Comparison of ENCODE assay signal across 11 cellular contexts in the genomic region with DNA sequence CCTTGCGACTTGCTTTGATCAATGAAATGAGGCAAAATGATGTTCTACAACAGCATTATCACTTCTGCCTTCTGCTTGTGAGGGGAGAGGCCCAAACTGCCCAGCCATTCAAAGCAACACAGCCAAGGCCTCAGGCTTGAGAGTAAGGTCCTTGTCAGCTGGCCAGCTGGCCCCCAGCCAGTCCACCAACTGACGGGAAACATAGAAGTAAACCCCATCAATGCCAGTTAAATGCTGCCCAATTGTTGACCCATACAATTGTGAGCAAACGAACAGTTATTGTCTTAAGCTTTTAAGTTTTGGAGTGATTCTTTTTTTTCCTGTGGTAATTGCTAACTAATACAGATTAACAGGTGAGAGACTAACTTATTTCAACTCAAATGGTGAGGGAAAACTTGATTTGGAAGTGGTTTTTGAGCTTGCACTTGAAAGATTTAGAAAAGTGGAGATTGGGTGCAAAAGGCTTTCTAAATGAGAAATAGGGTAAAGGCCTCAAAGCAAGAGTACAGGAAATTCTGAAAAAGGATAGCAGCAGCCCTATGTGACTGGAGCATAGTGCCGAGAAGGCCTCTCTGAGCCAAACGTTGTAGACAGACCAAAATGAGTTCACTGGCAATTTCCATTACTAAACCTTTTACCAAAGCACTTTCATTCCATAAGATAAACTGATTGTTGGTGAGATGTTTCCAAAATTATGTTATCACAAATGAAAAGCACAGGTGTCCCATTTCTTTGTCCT.
A peak's percentile ranks its signal among the peaks of the same experiment; 100 is the strongest.
DNase-seq lines count a peak whose midpoint lies in the region; ATAC-seq, FAIRE-seq and TF ChIP-seq lines count a peak whose summit lies in the region.
"Had no signal": no experiment of that assay in that cellular context is flagged by ENCODE, and none has a peak within 500 bp of the region (broad histone marks: within the 10 kb centered on the region; RNA-seq: fewer than 3 reads in every experiment).

No MANE protein-coding gene starts in this region.

- peak; percentile 42 for ATAC-seq in Right ventricle myocardium superior (ENCODE audit: poor library complexity)
- ATAC-seq in pancreas = peak; percentile 93 to 97 (median 94)
- ATAC-seq in naive thymus-derived CD4-positive, alpha-beta T cell = no peak

- H3K36me3 Mint-ChIP-seq in naive thymus-derived CD4-positive, alpha-beta T cell = no peaks in the 10 kb centered on the region

- POLR2A ChIA-PET in naive thymus-derived CD4-positive, alpha-beta T cell (lab: Charles Lee) = no interaction called here

- intact Hi-C loops in Right ventricle myocardium superior (cut with DNase I) = no loop called here
- intact Hi-C loops in pancreas (cut with DNase I) = no loop called here
- intact Hi-C loops in naive thymus-derived CD4-positive, alpha-beta T cell (cut with micrococcal nuclease) = no loop called here

- H3K4me3 Mint-ChIP-seq in naive thymus-derived CD4-positive, alpha-beta T cell = no peak overlapping the region

- CTCF ChIA-PET in naive thymus-derived CD4-positive, alpha-beta T cell (lab: Charles Lee) = no interaction called here

- FAIRE-seq in pancreas (lab: Jason Lieb, UNC) = no peak
- FAIRE-seq: endometrium, GM18507 had no signal

- 29 to 34% methylated on average over 5 of the region's 5 CpGs for WGBS in pancreas, 2 donors

- H3K27ac Mint-ChIP-seq in naive thymus-derived CD4-positive, alpha-beta T cell = no peak overlapping the region

- no peaks in the 10 kb centered on the region for H3K36me3 ChIP-seq in pancreas
- no peaks in the 10 kb centered on the region for H3K36me3 ChIP-seq in naive thymus-derived CD4-positive, alpha-beta T cell (ENCODE audit: control insufficient read depth in 2 of 3, insufficient read depth in 3 of 3, low read length in 3 of 3)

- no peaks in the 10 kb centered on the region for H3K9me3 ChIP-seq in pancreas
- no peaks in the 10 kb centered on the region for H3K9me3 ChIP-seq in naive thymus-derived CD4-positive, alpha-beta T cell (ENCODE audit: control insufficient read depth in 2 of 3, low read length in 3 of 3)

- DNase-seq in HK-2 (ENCODE audit: unreplicated experiment) (peak; percentile 32), RPMI7951 (ENCODE audit: low read depth) (peak; percentile 61), Right ventricle myocardium superior (peak; percentile 83), pancreas (peak; percentile 92 to 99 (median 95)), RKO (ENCODE audit: low spot score) (no peak), NCI-H2107 (lab: John Stamatoyannopoulos, UW) (no peak)
- DNase-seq in naive thymus-derived CD4-positive, alpha-beta T cell = no peak
- no peak for DNase-seq in activated naive CD4-positive, alpha-beta T cell (lab: John Stamatoyannopoulos, UW)
- DNase-seq: activated effector memory CD4-positive, alpha-beta T cell treated with anti-CD3 and anti-CD28 coated beads, Interleukin-2, amount 50 U/mL, for 16 hours had no signal

- H3K4me1 Mint-ChIP-seq in naive thymus-derived CD4-positive, alpha-beta T cell = no peaks in the 10 kb centered on the region

- no peak overlapping the region for H3K4me3 ChIP-seq in pancreas
- no peak overlapping the region for H3K4me3 ChIP-seq in naive thymus-derived CD4-positive, alpha-beta T cell (ENCODE audit: low read length)

- H3K27me3 Mint-ChIP-seq in naive thymus-derived CD4-positive, alpha-beta T cell = peaks cover 0 to 10% (median 0%) of the 10 kb centered on the region in 5 donors

- peak overlapping the region in 2 of 4 donors; percentile 72 to 78 for H3K27ac ChIP-seq in pancreas
- no peak overlapping the region for H3K27ac ChIP-seq in naive thymus-derived CD4-positive, alpha-beta T cell (ENCODE audit: low read depth, low read length)

- peaks cover 11 to 38% (median 35%) of the 10 kb centered on the region in 3 donors for H3K4me1 ChIP-seq in pancreas
- H3K4me1 ChIP-seq in naive thymus-derived CD4-positive, alpha-beta T cell (ENCODE audit: control insufficient read depth in 2 of 2, insufficient read depth in 2 of 2, low read length in 2 of 2) = no peaks in the 10 kb centered on the region

- H3K9me3 Mint-ChIP-seq in naive thymus-derived CD4-positive, alpha-beta T cell = peaks cover 0 to 3% (median 0%) of the 10 kb centered on the region in 11 donors

- no peak for TF ChIP-seq CTCF in pancreas (IDR thresholded peaks at IDR 0.05)

- H3K27me3 ChIP-seq in pancreas = no peaks in the 10 kb centered on the region
- no peaks in the 10 kb centered on the region for H3K27me3 ChIP-seq in naive thymus-derived CD4-positive, alpha-beta T cell (ENCODE audit: control insufficient read depth in 2 of 2, insufficient read depth in 2 of 2, low read length in 2 of 2)

Comparison
In these comparisons a context has a peak if more than half of its experiments do, and no peak if none do; other contexts are left out.
1. DNase-seq: peak in HK-2 (single experiment), RPMI7951 (single experiment), Right ventricle myocardium superior (single experiment) and pancreas (6 of 6); none in RKO (single experiment), naive thymus-derived CD4-positive, alpha-beta T cell (0 of 9), NCI-H2107 (single experiment) and activated naive CD4-positive, alpha-beta T cell (0 of 4).